ENCODE assay signal across 30 cellular contexts in genomic region chr20:13382786-13383185, GRCh38.
"Had no signal": no experiment of that assay in that cellular context is flagged by ENCODE, and none has a peak within 500 bp of the region (broad histone marks: within the 10 kb centered on the region; RNA-seq: fewer than 3 reads in every experiment).

No MANE protein-coding gene starts in this region.

- H3K9me3 ChIP-seq: neutrophil, testis, upper lobe of right lung had no signal

- H3K27me3 ChIP-seq: neural progenitor cell, neutrophil, stomach, testis, tibial artery, upper lobe of right lung had no signal

- H3K4me1 Mint-ChIP-seq: immature natural killer cell; mesothelial cell of epicardium; natural killer cell; nephron progenitor cell; stimulated activated naive B cell treated with anti-CD40 and anti-IgM and Interleukin-4, amounts not matched to agents 10 μg/mL and 1 μg/mL and 100 μg/mL, for 72 hours had no signal

- H3K27ac ChIP-seq: left ventricle myocardium inferior, neural progenitor cell, neutrophil, skin epidermis, stomach, testis, tibial artery, upper lobe of right lung had no signal

- H3K9ac ChIP-seq: neural progenitor cell had no signal

- H3K27ac Mint-ChIP-seq: immature natural killer cell; mesothelial cell of epicardium; natural killer cell; nephron progenitor cell; neural progenitor cell; progenitor cell of endocrine pancreas; stimulated activated naive B cell treated with anti-CD40 and anti-IgM and Interleukin-4, amounts not matched to agents 10 μg/mL and 1 μg/mL and 100 μg/mL, for 72 hours had no signal

- DNase-seq: hypothalamus; immature natural killer cell; kidney; left cardiac atrium; left ventricle myocardium inferior; mesendoderm; naive B cell; natural killer cell; nephron progenitor cell; occipital lobe; retina; right cardiac atrium; stimulated activated CD4-positive, alpha-beta T cell treated with anti-CD3 and anti-CD28 coated beads, Interleukin-12 subunit alpha, Interleukin-12 subunit beta, amount 100 ng/mL, for 4 hours; stimulated activated CD4-positive, alpha-beta T cell treated with anti-CD3 and anti-CD28 coated beads, Interleukin-15, amount 100 ng/mL, for 24 hours; stimulated activated CD4-positive, alpha-beta T cell treated with anti-CD3 and anti-CD28 coated beads, Interleukin-2, amount 100 ng/mL, for 24 hours; stimulated activated CD4-positive, alpha-beta T cell treated with anti-CD3 and anti-CD28 coated beads, Interleukin-4, amount 100 ng/mL, for 1 hour; stimulated activated naive B cell treated with anti-CD40 and anti-IgM and Interleukin-4, amounts not matched to agents 10 μg/mL and 1 μg/mL and 100 μg/mL, for 72 hours; stimulated activated naive CD8-positive, alpha-beta T cell treated with anti-CD3 and anti-CD28 coated beads, Interleukin-15, Interleukin-2, amounts not matched to agents 100 U/mL and 50 U/mL, for 24 hours; stomach; testis; tibial artery; trophoblast cell; upper lobe of right lung had no signal

- H3K36me3 ChIP-seq: neural progenitor cell, neutrophil, upper lobe of right lung had no signal

- ATAC-seq: left cardiac atrium; natural killer cell; right cardiac atrium; sciatic nerve; stimulated activated naive B cell treated with anti-CD40 and anti-IgM and Interleukin-4, amounts not matched to agents 10 μg/mL and 1 μg/mL and 100 μg/mL, for 72 hours; stimulated activated naive CD8-positive, alpha-beta T cell treated with anti-CD3 and anti-CD28 coated beads, Interleukin-15, Interleukin-2, amounts not matched to agents 100 U/mL and 50 U/mL, for 24 hours; upper lobe of right lung had no signal

- H3K4me2 ChIP-seq: neural progenitor cell had no signal

- H3K4me3 ChIP-seq: left ventricle myocardium inferior, lung, neural progenitor cell, skin epidermis, stomach, testis, tibial artery, upper lobe of right lung had no signal

- H3K27me3 Mint-ChIP-seq: naive B cell; progenitor cell of endocrine pancreas; stimulated activated naive B cell treated with anti-CD40 and anti-IgM and Interleukin-4, amounts not matched to agents 10 μg/mL and 1 μg/mL and 100 μg/mL, for 72 hours had no signal

- H3K4me3 Mint-ChIP-seq: immature natural killer cell; mesothelial cell of epicardium; naive B cell; natural killer cell; nephron progenitor cell; neural progenitor cell; stimulated activated naive B cell treated with anti-CD40 and anti-IgM and Interleukin-4, amounts not matched to agents 10 μg/mL and 1 μg/mL and 100 μg/mL, for 72 hours had no signal

- H3K4me1 ChIP-seq: left ventricle myocardium inferior, neural progenitor cell, stomach, testis, tibial artery, upper lobe of right lung had no signal

- H2AFZ ChIP-seq: neural progenitor cell had no signal
